17 cellular contexts compared by ENCODE assay signal in genomic region chr22:50281384-50281760, GRCh38.
"Had no signal": no experiment of that assay in that cellular context is flagged by ENCODE, and none has a peak within 500 bp of the region (broad histone marks: within the 10 kb centered on the region; RNA-seq: fewer than 3 reads in every experiment).

No MANE protein-coding gene starts in this region.

- ATAC-seq: activated CD8-positive, alpha-beta memory T cell treated with anti-CD3 and anti-CD28 coated beads, Interleukin-2, amount 10 ng/mL, durations not matched to agents 7 days and 5 days; mucosa of descending colon; naive thymus-derived CD8-positive, alpha-beta T cell; sciatic nerve; stimulated activated memory B cell treated with anti-CD40 and anti-IgM and Interleukin-4, amounts not matched to agents 10 μg/mL and 1 μg/mL and 100 μg/mL, for 72 hours had no signal

- H3K4me1 Mint-ChIP-seq: activated CD4-positive, alpha-beta memory T cell treated with anti-CD3 and anti-CD28 coated beads, Interleukin-2, amount 10 ng/mL, durations not matched to agents 7 days and 5 days; activated naive CD8-positive, alpha-beta T cell treated with anti-CD3 and anti-CD28 coated beads for 36 hours; stimulated activated memory B cell treated with anti-CD40 and anti-IgM and Interleukin-4, amounts not matched to agents 10 μg/mL and 1 μg/mL and 100 μg/mL, for 72 hours had no signal

- DNase-seq: activated CD4-positive, alpha-beta memory T cell treated with anti-CD3 and anti-CD28 coated beads, Interleukin-2, amount 10 ng/mL, durations not matched to agents 7 days and 5 days; activated CD4-positive, alpha-beta T cell treated with anti-CD3 and anti-CD28 coated beads for 1 hour; activated CD8-positive, alpha-beta memory T cell treated with anti-CD3 and anti-CD28 coated beads, Interleukin-2, amount 10 ng/mL, durations not matched to agents 7 days and 5 days; activated naive CD4-positive, alpha-beta T cell; activated naive CD8-positive, alpha-beta T cell treated with anti-CD3 and anti-CD28 coated beads for 36 hours; amygdala; hypothalamus; islet precursor cell; mucosa of descending colon; naive thymus-derived CD8-positive, alpha-beta T cell; stimulated activated CD4-positive, alpha-beta T cell treated with anti-CD3 and anti-CD28 coated beads, Interleukin-4, amount 100 ng/mL, for 4 hours; tibial artery; WERI-Rb-1 had no signal

- H3K4me3 Mint-ChIP-seq: activated CD4-positive, alpha-beta memory T cell treated with anti-CD3 and anti-CD28 coated beads, Interleukin-2, amount 10 ng/mL, durations not matched to agents 7 days and 5 days; activated CD8-positive, alpha-beta memory T cell treated with anti-CD3 and anti-CD28 coated beads, Interleukin-2, amount 10 ng/mL, durations not matched to agents 7 days and 5 days; activated naive CD8-positive, alpha-beta T cell treated with anti-CD3 and anti-CD28 coated beads for 36 hours; naive thymus-derived CD8-positive, alpha-beta T cell; stimulated activated memory B cell treated with anti-CD40 and anti-IgM and Interleukin-4, amounts not matched to agents 10 μg/mL and 1 μg/mL and 100 μg/mL, for 72 hours had no signal

- H3K4me3 ChIP-seq: mucosa of descending colon, smooth muscle cell, tibial artery had no signal

- H3K27ac Mint-ChIP-seq: activated CD4-positive, alpha-beta memory T cell treated with anti-CD3 and anti-CD28 coated beads, Interleukin-2, amount 10 ng/mL, durations not matched to agents 7 days and 5 days; activated CD8-positive, alpha-beta memory T cell treated with anti-CD3 and anti-CD28 coated beads, Interleukin-2, amount 10 ng/mL, durations not matched to agents 7 days and 5 days; activated naive CD8-positive, alpha-beta T cell treated with anti-CD3 and anti-CD28 coated beads for 36 hours; naive thymus-derived CD8-positive, alpha-beta T cell; stimulated activated memory B cell treated with anti-CD40 and anti-IgM and Interleukin-4, amounts not matched to agents 10 μg/mL and 1 μg/mL and 100 μg/mL, for 72 hours had no signal

- H3K4me2 ChIP-seq: smooth muscle cell had no signal

- H3K9me3 Mint-ChIP-seq: activated CD4-positive, alpha-beta memory T cell treated with anti-CD3 and anti-CD28 coated beads, Interleukin-2, amount 10 ng/mL, durations not matched to agents 7 days and 5 days; activated naive CD8-positive, alpha-beta T cell treated with anti-CD3 and anti-CD28 coated beads for 36 hours; naive thymus-derived CD8-positive, alpha-beta T cell; stimulated activated memory B cell treated with anti-CD40 and anti-IgM and Interleukin-4, amounts not matched to agents 10 μg/mL and 1 μg/mL and 100 μg/mL, for 72 hours had no signal

- FAIRE-seq: frontal cortex had no signal

- H3K9me3 ChIP-seq: mucosa of descending colon, tibial artery had no signal

- H3K27ac ChIP-seq: tibial artery, WERI-Rb-1 had no signal

- H3K36me3 Mint-ChIP-seq: activated CD8-positive, alpha-beta memory T cell treated with anti-CD3 and anti-CD28 coated beads, Interleukin-2, amount 10 ng/mL, durations not matched to agents 7 days and 5 days had no signal

- H3K27me3 Mint-ChIP-seq: activated CD4-positive, alpha-beta memory T cell treated with anti-CD3 and anti-CD28 coated beads, Interleukin-2, amount 10 ng/mL, durations not matched to agents 7 days and 5 days; activated CD8-positive, alpha-beta memory T cell treated with anti-CD3 and anti-CD28 coated beads, Interleukin-2, amount 10 ng/mL, durations not matched to agents 7 days and 5 days; activated naive CD8-positive, alpha-beta T cell treated with anti-CD3 and anti-CD28 coated beads for 36 hours; naive thymus-derived CD8-positive, alpha-beta T cell had no signal

- H3K27me3 ChIP-seq: tibial artery had no signal
